Comparison of ENCODE assay signal across 8 cellular contexts in genomic region chr15:53808058-53808703, GRCh38. TPM values are rescaled to one million over a fixed set of nuclear protein-coding genes. Genes with fewer than 3 reads are reported as not detected.
A peak's percentile ranks its signal among the peaks of the same experiment; 100 is the strongest.
DNase-seq lines count a peak whose midpoint lies in the region; ATAC-seq, FAIRE-seq and TF ChIP-seq lines count a peak whose summit lies in the region.

No MANE protein-coding gene starts in this region.

- H3K4me2 ChIP-seq in MM.1S (ENCODE audit: low read depth, low read length) (no peak overlapping the region), neural progenitor cell (no peak overlapping the region)

- FAIRE-seq in bronchial epithelial cell (lab: Jason Lieb, UNC): no peak

- H4K20me1 ChIP-seq in MM.1S (ENCODE audit: insufficient read depth, low read length): no peaks in the 10 kb centered on the region
- H4K20me1 ChIP-seq in neural progenitor cell (ENCODE audit: low read depth): no peaks in the 10 kb centered on the region

- H3K9me3 Mint-ChIP-seq in neural progenitor cell: no peaks in the 10 kb centered on the region
- no peaks in the 10 kb centered on the region for H3K9me3 Mint-ChIP-seq in stimulated activated naive CD8-positive, alpha-beta T cell treated with anti-CD3 and anti-CD28 coated beads, Interleukin-15, amount 100 ng/mL, for 72 hours

- H3K36me3 ChIP-seq in MM.1S (replicated peaks; ENCODE audit: insufficient read depth, low read length): no peaks in the 10 kb centered on the region
- H3K36me3 ChIP-seq in bronchial epithelial cell (ENCODE audit: control insufficient read depth, insufficient read depth, low read length): no peaks in the 10 kb centered on the region
- no peaks in the 10 kb centered on the region for H3K36me3 ChIP-seq in neural progenitor cell

- H3K4me3 Mint-ChIP-seq in neural progenitor cell: no peak overlapping the region
- H3K4me3 Mint-ChIP-seq in stimulated activated naive CD8-positive, alpha-beta T cell treated with anti-CD3 and anti-CD28 coated beads, Interleukin-15, amount 100 ng/mL, for 72 hours: no peak overlapping the region

- no peak overlapping the region for H3K27ac Mint-ChIP-seq in neural progenitor cell
- no peak overlapping the region for H3K27ac Mint-ChIP-seq in stimulated activated naive CD8-positive, alpha-beta T cell treated with anti-CD3 and anti-CD28 coated beads, Interleukin-15, amount 100 ng/mL, for 72 hours

- peaks cover 3% of the 10 kb centered on the region for H3K27me3 Mint-ChIP-seq in neural progenitor cell (ENCODE audit: insufficient read depth, low read depth)
- H3K27me3 Mint-ChIP-seq in stimulated activated naive CD8-positive, alpha-beta T cell treated with anti-CD3 and anti-CD28 coated beads, Interleukin-15, amount 100 ng/mL, for 72 hours: no peaks in the 10 kb centered on the region

- H3K79me2 ChIP-seq in MM.1S (ENCODE audit: low read length) (no peaks in the 10 kb centered on the region), neural progenitor cell (ENCODE audit: low read depth) (no peaks in the 10 kb centered on the region)

- ATAC-seq in GM19023 (IDR thresholded peaks at IDR 0.05; ENCODE audit: unreplicated experiment) (no peak), GM18870 (IDR thresholded peaks at IDR 0.05; ENCODE audit: unreplicated experiment) (no peak)
- no peak for ATAC-seq in stimulated activated naive CD8-positive, alpha-beta T cell treated with anti-CD3 and anti-CD28 coated beads, Interleukin-15, amount 100 ng/mL, for 72 hours

- no peaks in the 10 kb centered on the region for H3K9me2 ChIP-seq in MM.1S (replicated peaks; ENCODE audit: insufficient read depth, low read length)

- H3K9me3 ChIP-seq in MM.1S (replicated peaks; ENCODE audit: insufficient read depth, low read length) (no peaks in the 10 kb centered on the region), neural progenitor cell (ENCODE audit: low read depth) (no peaks in the 10 kb centered on the region)

- peak; percentile 26 for DNase-seq in MM.1S
- DNase-seq in bronchial epithelial cell (ENCODE audit: low read depth): peak; percentile 19
- peak; percentile 1 for DNase-seq in neural progenitor cell (ENCODE audit: low spot score)
- no peak for DNase-seq in mesenteric fat pad (ENCODE audit: low spot score)
- no peak for DNase-seq in stimulated activated naive CD8-positive, alpha-beta T cell treated with anti-CD3 and anti-CD28 coated beads, Interleukin-15, amount 100 ng/mL, for 72 hours

- H3K9ac ChIP-seq in MM.1S (ENCODE audit: low read length): no peak overlapping the region
- no peak overlapping the region for H3K9ac ChIP-seq in neural progenitor cell

- H3K4me3 ChIP-seq in MM.1S (ENCODE audit: low read length) (no peak overlapping the region), bronchial epithelial cell (ENCODE audit: low read depth, low read length) (no peak overlapping the region), neural progenitor cell (no peak overlapping the region)

- H3K27ac ChIP-seq in MM.1S (ENCODE audit: low read length) (no peak overlapping the region), neural progenitor cell (no peak overlapping the region)

- no peaks in the 10 kb centered on the region for H3K36me3 Mint-ChIP-seq in neural progenitor cell

- H3K4me1 Mint-ChIP-seq in neural progenitor cell: no peaks in the 10 kb centered on the region
- H3K4me1 Mint-ChIP-seq in stimulated activated naive CD8-positive, alpha-beta T cell treated with anti-CD3 and anti-CD28 coated beads, Interleukin-15, amount 100 ng/mL, for 72 hours: no peaks in the 10 kb centered on the region

- H3K27me3 ChIP-seq in MM.1S (replicated peaks; ENCODE audit: insufficient read depth, low read length) (no peaks in the 10 kb centered on the region), bronchial epithelial cell (ENCODE audit: control insufficient read depth, insufficient read depth, low read length) (no peaks in the 10 kb centered on the region), neural progenitor cell (no peaks in the 10 kb centered on the region)

- H3K4me1 ChIP-seq in MM.1S (ENCODE audit: low read length): no peaks in the 10 kb centered on the region
- no peaks in the 10 kb centered on the region for H3K4me1 ChIP-seq in neural progenitor cell

- H2AFZ ChIP-seq in MM.1S (ENCODE audit: low read length) (no peak overlapping the region), neural progenitor cell (replicated peaks) (no peak overlapping the region)

- TF ChIP-seq CTCF in GM12873 (IDR thresholded peaks at IDR 0.05; ENCODE audit: insufficient read depth, low read depth, low read length, missing control alignments) (peak; percentile 48), MM.1S (IDR thresholded peaks at IDR 0.05; ENCODE audit: low read length) (peak; percentile 62), bronchial epithelial cell (IDR thresholded peaks at IDR 0.05; ENCODE audit: insufficient read depth, low read length, severe bottlenecking) (peak; percentile 44), neural progenitor cell (IDR thresholded peaks at IDR 0.05) (peak; percentile 66)

- H3F3A ChIP-seq in MM.1S (ENCODE audit: insufficient read depth, low read length): no peaks in the 10 kb centered on the region
- H3F3A ChIP-seq in neural progenitor cell (ENCODE audit: low read depth): no peaks in the 10 kb centered on the region

RNA-seq across cellular contexts. Expression of gene WDR72, which starts 48.7 kb away (rescaled TPM):
- total RNA-seq in bronchial epithelial cell (under 0.01 and 0.13 TPM in 2 replicates), neural progenitor cell (ENCODE audit: low replicate concordance) (2.3 and 4.6 TPM in 2 replicates), mesenteric fat pad (not detected)

Comparison
In these comparisons a context has a peak if more than half of its experiments do, and no peak if none do; other contexts are left out.
1. DNase-seq: peak in MM.1S (single experiment), bronchial epithelial cell (single experiment) and neural progenitor cell (single experiment); none in mesenteric fat pad (single experiment) and stimulated activated naive CD8-positive, alpha-beta T cell treated with anti-CD3 and anti-CD28 coated beads, Interleukin-15, amount 100 ng/mL, for 72 hours (0 of 2).
2. Peak in every context shown above with its lines, with median percentiles within 50 percentile points of each other: CTCF ChIP-seq.